In genomic region chrX:63115196-63115595, GRCh38 we compare ENCODE assay signal across 7 cellular contexts.
"Had no signal": no experiment of that assay in that cellular context is flagged by ENCODE, and none has a peak within 500 bp of the region (broad histone marks: within the 10 kb centered on the region; RNA-seq: fewer than 3 reads in every experiment).

No MANE protein-coding gene starts in this region.

- DNase-seq: GDM1, GF-D8 had no signal

- FAIRE-seq: G401.6, GM12891, GM12892, GM18507, GM19239 had no signal
